ENCODE assay signal across 10 cellular contexts in the genomic region with DNA sequence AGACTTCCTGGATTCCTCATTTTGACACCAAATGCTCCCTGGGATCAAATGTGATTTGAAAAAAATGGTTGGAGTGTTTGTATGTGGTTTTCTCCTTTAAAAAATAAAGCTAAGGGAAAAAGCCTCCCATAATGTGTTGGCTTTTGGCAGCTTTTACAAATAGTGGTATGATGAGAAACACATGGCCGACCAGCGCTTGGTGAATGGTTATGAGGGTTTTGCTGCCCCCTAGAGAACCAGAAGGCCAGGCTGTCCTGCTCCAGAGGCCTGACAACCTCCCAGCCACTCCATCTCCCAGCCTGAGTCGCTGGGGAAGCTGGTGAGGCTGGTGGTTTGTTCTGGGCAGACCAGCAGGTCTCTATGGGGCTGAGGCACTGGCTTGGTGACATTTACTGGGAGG.
DNase-seq lines count a peak whose midpoint lies in the region; ATAC-seq and TF ChIP-seq lines count a peak whose summit lies in the region.
"Had no signal": no experiment of that assay in that cellular context is flagged by ENCODE, and none has a peak within 500 bp of the region (broad histone marks: within the 10 kb centered on the region; RNA-seq: fewer than 3 reads in every experiment).

No MANE protein-coding gene starts in this region.

- no peaks in the 10 kb centered on the region for H3K79me2 ChIP-seq in neural progenitor cell (ENCODE audit: low read depth)

- H3K27me3 Mint-ChIP-seq in endodermal cell (ENCODE audit: insufficient read depth) (peaks cover 1% of the 10 kb centered on the region), neural progenitor cell (ENCODE audit: insufficient read depth, low read depth) (peaks cover 4% of the 10 kb centered on the region)

- H3K4me3 Mint-ChIP-seq in endodermal cell (no peak overlapping the region), neural progenitor cell (no peak overlapping the region)

- no peak for TF ChIP-seq POLR2A in suprapubic skin (IDR thresholded peaks at IDR 0.05)

- no peak overlapping the region for H2AFZ ChIP-seq in neural progenitor cell (replicated peaks)

- H4K20me1 ChIP-seq in neural progenitor cell (ENCODE audit: low read depth) = no peaks in the 10 kb centered on the region

- no peak overlapping the region for H3K4me2 ChIP-seq in neural progenitor cell

- H3K4me3 ChIP-seq in endodermal cell (ENCODE audit: low read length) (no peak overlapping the region), neural progenitor cell (no peak overlapping the region), suprapubic skin (no peak overlapping the region)
- H3K4me3 ChIP-seq: thoracic aorta had no signal

- H3F3A ChIP-seq in neural progenitor cell (ENCODE audit: low read depth) = no peaks in the 10 kb centered on the region

- no peaks in the 10 kb centered on the region for H3K9me3 ChIP-seq in endodermal cell (ENCODE audit: control insufficient read depth, low read length)
- no peaks in the 10 kb centered on the region for H3K9me3 ChIP-seq in neural progenitor cell (ENCODE audit: low read depth)
- no peaks in the 10 kb centered on the region for H3K9me3 ChIP-seq in suprapubic skin
- H3K9me3 ChIP-seq: thoracic aorta had no signal

- TF ChIP-seq EP300 in suprapubic skin (IDR thresholded peaks at IDR 0.05) = no peak

- no peaks in the 10 kb centered on the region for H3K4me1 Mint-ChIP-seq in endodermal cell
- H3K4me1 Mint-ChIP-seq in neural progenitor cell = peaks cover 4% of the 10 kb centered on the region

- DNase-seq in Daoy (ENCODE audit: low read depth) = peak; percentile 71
- DNase-seq in LHCN-M2 (ENCODE audit: low read depth) = peak; percentile 51
- peak; percentile 81 for DNase-seq in endodermal cell
- DNase-seq in neural progenitor cell (ENCODE audit: low spot score) = peak; percentile 41
- no peak for DNase-seq in NCI-H1048 (lab: John Stamatoyannopoulos, UW)
- DNase-seq in suprapubic skin (ENCODE audit: low spot score in 2 of 2) = no peak
- DNase-seq: NCI-H526 treated with DMSO at 0.1 percent for 48 hours had no signal

- H3K27ac ChIP-seq in endodermal cell (ENCODE audit: low read depth, low read length) (no peak overlapping the region), neural progenitor cell (no peak overlapping the region), suprapubic skin (no peak overlapping the region)
- H3K27ac ChIP-seq: thoracic aorta had no signal

- TF ChIP-seq CTCF in endodermal cell (conservative IDR thresholded peaks at IDR 0.05) (peak; percentile 74), neural progenitor cell (IDR thresholded peaks at IDR 0.05) (peak; percentile 40), suprapubic skin (IDR thresholded peaks at IDR 0.05) (peak in 1 of 2 donors; percentile 17)

- H3K9ac ChIP-seq in endodermal cell (ENCODE audit: extremely low read depth, low read length, poor library complexity, severe bottlenecking) = no peak overlapping the region
- no peak overlapping the region for H3K9ac ChIP-seq in neural progenitor cell

- ATAC-seq in HG02571 (IDR thresholded peaks at IDR 0.05; ENCODE audit: unreplicated experiment) (no peak), GM18909 (IDR thresholded peaks at IDR 0.05; ENCODE audit: poor library complexity, unreplicated experiment) (no peak)

- H3K9me3 Mint-ChIP-seq in endodermal cell (no peaks in the 10 kb centered on the region), neural progenitor cell (no peaks in the 10 kb centered on the region)

- H3K36me3 Mint-ChIP-seq in endodermal cell (ENCODE audit: low read depth) = no peaks in the 10 kb centered on the region
- no peaks in the 10 kb centered on the region for H3K36me3 Mint-ChIP-seq in neural progenitor cell

- no peaks in the 10 kb centered on the region for H3K27me3 ChIP-seq in endodermal cell (ENCODE audit: control insufficient read depth, insufficient read depth, low read length, poor library complexity, severe bottlenecking)
- H3K27me3 ChIP-seq in neural progenitor cell = no peaks in the 10 kb centered on the region
- H3K27me3 ChIP-seq in suprapubic skin = no peaks in the 10 kb centered on the region

- H3K36me3 ChIP-seq in endodermal cell (ENCODE audit: control insufficient read depth, insufficient read depth, low read length) (no peaks in the 10 kb centered on the region), neural progenitor cell (no peaks in the 10 kb centered on the region), suprapubic skin (no peaks in the 10 kb centered on the region)
- H3K36me3 ChIP-seq: thoracic aorta had no signal

- H3K27ac Mint-ChIP-seq in endodermal cell = no peak overlapping the region
- no peak overlapping the region for H3K27ac Mint-ChIP-seq in neural progenitor cell

- H3K4me1 ChIP-seq in endodermal cell (ENCODE audit: control insufficient read depth, insufficient read depth, low read length) = no peaks in the 10 kb centered on the region
- H3K4me1 ChIP-seq in neural progenitor cell = peaks cover under 1% of the 10 kb centered on the region
- H3K4me1 ChIP-seq in suprapubic skin = no peaks in the 10 kb centered on the region

- WGBS in endodermal cell (ENCODE audit: insufficient coverage in 1 of 2, insufficient read length in 1 of 2), 2 experiments = 20 to 68% methylated on average over 1 to 3 of the region's 3 CpGs
- WGBS in suprapubic skin = 43% methylated on average over 3 of the region's 3 CpGs

Comparison
In these comparisons a context has a peak if more than half of its experiments do, and no peak if none do; other contexts are left out.
1. DNase-seq: peak in Daoy (single experiment), LHCN-M2 (single experiment), endodermal cell (single experiment) and neural progenitor cell (single experiment); none in NCI-H1048 (single experiment) and suprapubic skin (0 of 2).